8 cellular contexts compared by ENCODE assay signal in the genomic region with DNA sequence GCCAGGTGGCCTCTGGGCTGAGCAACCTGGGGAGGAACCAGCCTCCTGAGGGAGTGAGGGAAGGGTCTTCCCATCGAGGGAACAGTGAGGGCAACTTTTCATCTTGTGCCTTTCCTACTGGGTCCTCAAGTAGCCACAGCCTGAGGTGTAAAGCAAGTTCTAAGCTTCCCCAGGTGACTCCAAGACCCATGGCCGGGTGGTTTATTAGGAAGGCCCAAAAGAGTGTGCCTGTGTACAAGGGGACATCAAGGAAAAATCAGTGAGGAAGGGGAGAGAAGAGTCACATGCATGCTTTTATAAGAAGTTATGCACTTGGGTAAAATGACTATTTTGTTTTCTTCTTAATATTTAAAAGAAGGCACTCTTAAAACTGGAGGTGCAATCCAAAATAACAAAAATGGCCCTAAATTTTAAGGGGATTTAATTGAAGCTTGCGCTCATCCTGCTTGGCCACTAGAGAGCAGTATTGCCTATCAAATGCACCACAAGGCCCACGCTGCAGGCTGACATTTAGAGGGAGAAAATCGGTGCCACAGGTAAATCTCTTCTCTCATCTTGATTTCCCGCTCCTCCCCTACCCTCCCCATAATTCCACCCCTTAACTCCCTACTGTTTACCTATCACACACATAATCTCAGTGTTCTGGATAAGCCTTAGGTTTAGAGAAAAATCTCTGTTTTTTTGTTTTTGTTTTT. TPM values are rescaled to one million over a fixed set of nuclear protein-coding genes. Genes with fewer than 3 reads are reported as not detected.
A peak's percentile ranks its signal among the peaks of the same experiment; 100 is the strongest.
DNase-seq lines count a peak whose midpoint lies in the region; ATAC-seq, FAIRE-seq and TF ChIP-seq lines count a peak whose summit lies in the region.

No MANE protein-coding gene starts in this region.

- H3K36me3 ChIP-seq in bronchial epithelial cell (ENCODE audit: control insufficient read depth, insufficient read depth, low read length) (no peaks in the 10 kb centered on the region), kidney epithelial cell (ENCODE audit: control insufficient read depth, insufficient read depth, low read length) (no peaks in the 10 kb centered on the region)

- H3K27me3 Mint-ChIP-seq in natural killer cell (ENCODE audit: low read depth in 2 of 2) = peaks cover 0 to 4% of the 10 kb centered on the region in 2 donors
- peaks cover 3 to 15% of the 10 kb centered on the region in 2 donors for H3K27me3 Mint-ChIP-seq in natural killer cell treated with Interleukin-12 subunit alpha and Interleukin-12 subunit beta and Interleukin-15 and Interleukin-18, amount 100 ng/mL, for 72 hours

- H3K27ac Mint-ChIP-seq in natural killer cell = no peak overlapping the region
- H3K27ac Mint-ChIP-seq in natural killer cell treated with Interleukin-12 subunit alpha and Interleukin-12 subunit beta and Interleukin-15 and Interleukin-18, amount 100 ng/mL, for 72 hours = no peak overlapping the region

- no peaks in the 10 kb centered on the region for H3K4me1 Mint-ChIP-seq in natural killer cell
- H3K4me1 Mint-ChIP-seq in natural killer cell treated with Interleukin-12 subunit alpha and Interleukin-12 subunit beta and Interleukin-15 and Interleukin-18, amount 100 ng/mL, for 72 hours (ENCODE audit: low read depth in 2 of 2) = no peaks in the 10 kb centered on the region

- ATAC-seq in natural killer cell = peak in 1 of 3 donors; percentile 65
- no peak for ATAC-seq in natural killer cell treated with Interleukin-12 subunit alpha and Interleukin-12 subunit beta and Interleukin-15 and Interleukin-18, amount 100 ng/mL, for 72 hours
- ATAC-seq in activated CD4-positive, CD25-positive, alpha-beta regulatory T cell treated with anti-CD3 and anti-CD28 coated beads, Interleukin-2, amount 50 U/mL, for 24 hours = no peak

- TF ChIP-seq CTCF in natural killer cell (IDR thresholded peaks at IDR 0.05) (peak; percentile 56), bronchial epithelial cell (IDR thresholded peaks at IDR 0.05; ENCODE audit: insufficient read depth, low read length, severe bottlenecking) (peak; percentile 80), kidney epithelial cell (IDR thresholded peaks at IDR 0.05; ENCODE audit: insufficient read depth, low read length, poor library complexity, severe bottlenecking) (peak; percentile 80)

- H3K9me3 Mint-ChIP-seq in natural killer cell = no peaks in the 10 kb centered on the region
- H3K9me3 Mint-ChIP-seq in natural killer cell treated with Interleukin-12 subunit alpha and Interleukin-12 subunit beta and Interleukin-15 and Interleukin-18, amount 100 ng/mL, for 72 hours = no peaks in the 10 kb centered on the region

- H3K27me3 ChIP-seq in bronchial epithelial cell (ENCODE audit: control insufficient read depth, insufficient read depth, low read length) (no peaks in the 10 kb centered on the region), kidney epithelial cell (ENCODE audit: control insufficient read depth, insufficient read depth, low read length) (no peaks in the 10 kb centered on the region)

- no peak for DNase-seq in natural killer cell
- no peak for DNase-seq in natural killer cell treated with Interleukin-12 subunit alpha and Interleukin-12 subunit beta and Interleukin-15 and Interleukin-18, amount 100 ng/mL, for 72 hours (ENCODE audit: low spot score)
- DNase-seq in HuH-7.5 (ENCODE audit: low spot score) = peak; percentile 77
- DNase-seq in SHP77 (lab: John Stamatoyannopoulos, UW) = peak; percentile 5 to 53
- peak; percentile 59 for DNase-seq in bronchial epithelial cell (ENCODE audit: low read depth)
- DNase-seq in kidney epithelial cell (ENCODE audit: low read depth) = peak; percentile 19
- DNase-seq in stimulated activated CD4-positive, alpha-beta T cell treated with anti-CD3 and anti-CD28 coated beads, Interleukin-2, amount 100 ng/mL, for 48 hours = peak; percentile 3 to 14

- intact Hi-C loops in natural killer cell (cut with micrococcal nuclease) = no loop called here

- no peak overlapping the region for H3K4me3 ChIP-seq in bronchial epithelial cell (ENCODE audit: low read depth, low read length)
- no peak overlapping the region for H3K4me3 ChIP-seq in kidney epithelial cell (ENCODE audit: low read depth, low read length)

- no peak overlapping the region for H3K4me3 Mint-ChIP-seq in natural killer cell
- no peak overlapping the region for H3K4me3 Mint-ChIP-seq in natural killer cell treated with Interleukin-12 subunit alpha and Interleukin-12 subunit beta and Interleukin-15 and Interleukin-18, amount 100 ng/mL, for 72 hours

- no peak for FAIRE-seq in bronchial epithelial cell (lab: Jason Lieb, UNC)

- no peaks in the 10 kb centered on the region for H3K36me3 Mint-ChIP-seq in natural killer cell
- H3K36me3 Mint-ChIP-seq in natural killer cell treated with Interleukin-12 subunit alpha and Interleukin-12 subunit beta and Interleukin-15 and Interleukin-18, amount 100 ng/mL, for 72 hours = no peaks in the 10 kb centered on the region

RNA-seq across cellular contexts. Expression of gene NANOGP8, which starts 6.7 kb away (rescaled TPM):
- total RNA-seq in natural killer cell = not detected
- total RNA-seq in natural killer cell treated with Interleukin-12 subunit alpha and Interleukin-12 subunit beta and Interleukin-15 and Interleukin-18, amount 100 ng/mL, for 72 hours = not detected
- not detected in 2 replicates for total RNA-seq in bronchial epithelial cell
- total RNA-seq in kidney epithelial cell = not detected in 2 replicates

Comparison
In these comparisons a context has a peak if more than half of its experiments do, and no peak if none do; other contexts are left out.
1. DNase-seq: peak in HuH-7.5 (single experiment), SHP77 (2 of 2), bronchial epithelial cell (single experiment), kidney epithelial cell (single experiment) and stimulated activated CD4-positive, alpha-beta T cell treated with anti-CD3 and anti-CD28 coated beads, Interleukin-2, amount 100 ng/mL, for 48 hours (2 of 2); none in natural killer cell (single experiment) and natural killer cell treated with Interleukin-12 subunit alpha and Interleukin-12 subunit beta and Interleukin-15 and Interleukin-18, amount 100 ng/mL, for 72 hours (single experiment).
2. Peak in every context shown above with its lines, with median percentiles within 50 percentile points of each other: CTCF ChIP-seq.